Comparison of ENCODE assay signal across 17 cellular contexts in genomic region chr12:53483979-53484377, GRCh38. TPM values are rescaled to one million over a fixed set of nuclear protein-coding genes. Genes with fewer than 3 reads are reported as not detected.
A peak's percentile ranks its signal among the peaks of the same experiment; 100 is the strongest.
DNase-seq lines count a peak whose midpoint lies in the region; ATAC-seq and TF ChIP-seq lines count a peak whose summit lies in the region.
"Had no signal": no experiment of that assay in that cellular context is flagged by ENCODE, and none has a peak within 500 bp of the region (broad histone marks: within the 10 kb centered on the region; RNA-seq: fewer than 3 reads in every experiment).

No MANE protein-coding gene starts in this region.

- no peaks in the 10 kb centered on the region for H3K9me3 Mint-ChIP-seq in activated naive CD8-positive, alpha-beta T cell (ENCODE audit: low read depth)
- H3K9me3 Mint-ChIP-seq in naive thymus-derived CD4-positive, alpha-beta T cell = no peaks in the 10 kb centered on the region

- peaks cover 7% of the 10 kb centered on the region for H4K20me1 ChIP-seq in GM23248 (ENCODE audit: insufficient read depth)

- H3K4me2 ChIP-seq in GM23248 (ENCODE audit: unreplicated experiment) = no peak overlapping the region
- H3K4me2 ChIP-seq: BLaER1 had no signal

- POLR2A ChIA-PET in naive thymus-derived CD4-positive, alpha-beta T cell (lab: Charles Lee) = interaction anchor here (0.6 to 5.4 kb wide), 3 partner anchors 11 to 31 kb away, joined by 3 to 47 read pairs (median 3); partner anchors contain the start of genes MAP3K12 and TARBP2

- 89 to 91% methylated on average over 4 of the region's 4 CpGs for WGBS in GM23248 (ENCODE audit: low coverage in 1 of 2, low lambda C conversion rate in 2 of 2, missing lambda C conversion rate in 2 of 2), 2 experiments

- H3K4me1 Mint-ChIP-seq in activated naive CD8-positive, alpha-beta T cell (ENCODE audit: low read depth) = peaks cover 4% of the 10 kb centered on the region
- H3K4me1 Mint-ChIP-seq in naive thymus-derived CD4-positive, alpha-beta T cell = peaks cover 0 to 10% (median 7%) of the 10 kb centered on the region in 7 donors

- DNase-seq in GM23248 = no peak
- no peak for DNase-seq in naive thymus-derived CD4-positive, alpha-beta T cell
- no peak for DNase-seq in Peyer's patch
- DNase-seq in ureter (ENCODE audit: low spot score) = no peak
- DNase-seq: central memory CD4-positive, alpha-beta T cell; GDM1; NCI-H2107 had no signal

- peak overlapping the region; percentile 13 for H3K27ac Mint-ChIP-seq in activated naive CD8-positive, alpha-beta T cell
- peak overlapping the region in 5 of 9 donors; percentile 19 to 87 (median 51) for H3K27ac Mint-ChIP-seq in naive thymus-derived CD4-positive, alpha-beta T cell

- TF ChIP-seq POLR2A in Peyer's patch (IDR thresholded peaks at IDR 0.05) = no peak

- H3K27ac ChIP-seq in C4-2B = peak overlapping the region; percentile 1; the same call in 1 of the 2 replicates
- H3K27ac ChIP-seq in GM23248 = peak overlapping the region; percentile 15; the same call in 1 of the 2 replicates
- H3K27ac ChIP-seq in naive thymus-derived CD4-positive, alpha-beta T cell (ENCODE audit: low read depth, low read length) = no peak overlapping the region
- H3K27ac ChIP-seq in Peyer's patch = peak overlapping the region in 2 of 4 donors; percentile 24 to 53
- H3K27ac ChIP-seq: BLaER1, HL-60, right lobe of liver, SJSA1 had no signal

- H3K27me3 ChIP-seq in GM23248 (replicated peaks; ENCODE audit: insufficient read depth) (no peaks in the 10 kb centered on the region), Peyer's patch (no peaks in the 10 kb centered on the region)
- H3K27me3 ChIP-seq in naive thymus-derived CD4-positive, alpha-beta T cell (ENCODE audit: control insufficient read depth in 2 of 2, insufficient read depth in 2 of 2, low read length in 2 of 2) = no peaks in the 10 kb centered on the region
- H3K27me3 ChIP-seq: right lobe of liver, SJSA1 had no signal

- H3K4me3 Mint-ChIP-seq in activated naive CD8-positive, alpha-beta T cell = no peak overlapping the region
- H3K4me3 Mint-ChIP-seq in naive thymus-derived CD4-positive, alpha-beta T cell = no peak overlapping the region

- H3K4me1 ChIP-seq in GM23248 (ENCODE audit: insufficient read depth) = peaks cover 28% of the 10 kb centered on the region
- no peaks in the 10 kb centered on the region for H3K4me1 ChIP-seq in naive thymus-derived CD4-positive, alpha-beta T cell (ENCODE audit: control insufficient read depth in 2 of 2, insufficient read depth in 2 of 2, low read length in 2 of 2)
- H3K4me1 ChIP-seq in Peyer's patch = peaks cover 0 to 19% (median 2%) of the 10 kb centered on the region in 4 donors
- H3K4me1 ChIP-seq: right lobe of liver had no signal

- no peak overlapping the region for H2AFZ ChIP-seq in GM23248

- no peak overlapping the region for H3K9ac ChIP-seq in GM23248
- H3K9ac ChIP-seq: BLaER1 had no signal

- peaks cover 39% of the 10 kb centered on the region for H3K36me3 ChIP-seq in GM23248 (ENCODE audit: low read depth)
- peaks cover 8 to 82% (median 11%) of the 10 kb centered on the region in 3 experiments for H3K36me3 ChIP-seq in naive thymus-derived CD4-positive, alpha-beta T cell (ENCODE audit: control insufficient read depth in 2 of 3, insufficient read depth in 3 of 3, low read length in 3 of 3)
- H3K36me3 ChIP-seq in Peyer's patch = peaks cover 0 to 69% (median 0%) of the 10 kb centered on the region in 3 donors

- ATAC-seq in naive thymus-derived CD4-positive, alpha-beta T cell = no peak
- no peak for ATAC-seq in HG02840 (IDR thresholded peaks at IDR 0.05; ENCODE audit: low FRiP score, unreplicated experiment)
- no peak for ATAC-seq in GM18861 (IDR thresholded peaks at IDR 0.05; ENCODE audit: unreplicated experiment)

- H3K36me3 Mint-ChIP-seq in activated naive CD8-positive, alpha-beta T cell = peaks cover 2% of the 10 kb centered on the region
- H3K36me3 Mint-ChIP-seq in naive thymus-derived CD4-positive, alpha-beta T cell = peaks cover 0 to 28% (median 4%) of the 10 kb centered on the region in 5 donors

- in situ Hi-C loops in GM23248 (cut with MboI) = no loop called here

- TF ChIP-seq CTCF in C4-2B (conservative IDR thresholded peaks at IDR 0.05) (no peak), Peyer's patch (IDR thresholded peaks at IDR 0.05) (no peak)

- peaks cover 14% of the 10 kb centered on the region for H3K79me2 ChIP-seq in GM23248 (ENCODE audit: insufficient read depth)

- H3K4me3 ChIP-seq in GM23248 = no peak overlapping the region
- H3K4me3 ChIP-seq in naive thymus-derived CD4-positive, alpha-beta T cell (ENCODE audit: low read length) = no peak overlapping the region
- no peak overlapping the region for H3K4me3 ChIP-seq in Peyer's patch
- H3K4me3 ChIP-seq: BLaER1, right lobe of liver, SJSA1 had no signal

- CTCF ChIA-PET in naive thymus-derived CD4-positive, alpha-beta T cell (lab: Charles Lee) = interaction anchor here (0.9 to 1.3 kb wide), 2 partner anchors 10 to 25 kb away, joined by 3 to 4 read pairs; no protein-coding TSS in a partner anchor

- H3K27me3 Mint-ChIP-seq in activated naive CD8-positive, alpha-beta T cell = no peaks in the 10 kb centered on the region
- H3K27me3 Mint-ChIP-seq in naive thymus-derived CD4-positive, alpha-beta T cell = no peaks in the 10 kb centered on the region

- peaks cover 51% of the 10 kb centered on the region for H3F3A ChIP-seq in GM23248 (ENCODE audit: insufficient read depth)

- H3K9me3 ChIP-seq in GM23248 (ENCODE audit: low read depth) = no peaks in the 10 kb centered on the region
- no peaks in the 10 kb centered on the region for H3K9me3 ChIP-seq in naive thymus-derived CD4-positive, alpha-beta T cell (ENCODE audit: control insufficient read depth in 2 of 3, low read length in 3 of 3)
- no peaks in the 10 kb centered on the region for H3K9me3 ChIP-seq in Peyer's patch
- H3K9me3 ChIP-seq: BLaER1, right lobe of liver, SJSA1 had no signal

- H3K9me2 ChIP-seq in GM23248 (ENCODE audit: insufficient read depth) = no peaks in the 10 kb centered on the region

- intact Hi-C loops in naive thymus-derived CD4-positive, alpha-beta T cell (cut with micrococcal nuclease) = no loop called here

RNA-seq across cellular contexts. Expression of gene MAP3K12, which starts 15.3 kb away (rescaled TPM):
- total RNA-seq in GM23248 (2014; rRNA removed; shearing (Covaris generic)) = 36.5 and 37.4 TPM in 2 replicates
- polyA plus RNA-seq in GM23248 (2016; fragmentation: Nextera tagmentation; extraction: Ambion mirVana) = 8.7 and 10.4 TPM in 2 replicates
- 10 to 100 TPM; 21.8 to 29.7 (median 23.0) TPM for total RNA-seq in naive thymus-derived CD4-positive, alpha-beta T cell
- 1 to 10 TPM; 4.9 to 6.6 TPM for polyA plus RNA-seq in naive thymus-derived CD4-positive, alpha-beta T cell
- 10 to 100 TPM in 3 of 4 donors, 1 to 10 TPM in 1; 6.5 to 44.6 (median 11.6) TPM for total RNA-seq in Peyer's patch
- total RNA-seq in ureter = 19.9 TPM

RNA-seq across cellular contexts. Expression of gene TARBP2, which starts 17.1 kb away (rescaled TPM):
- 40.1 and 54.1 TPM in 2 replicates for total RNA-seq in GM23248 (2014; rRNA removed; shearing (Covaris generic))
- 32.1 and 36.0 TPM in 2 replicates for polyA plus RNA-seq in GM23248 (2016; fragmentation: Nextera tagmentation; extraction: Ambion mirVana)
- total RNA-seq in naive thymus-derived CD4-positive, alpha-beta T cell = 10 to 100 TPM; 25.1 to 45.2 (median 40.7) TPM
- polyA plus RNA-seq in naive thymus-derived CD4-positive, alpha-beta T cell = 10 to 100 TPM; 30.9 to 34.2 TPM
- 10 to 100 TPM; 25.7 to 30.3 (median 27.2) TPM for total RNA-seq in Peyer's patch
- 38.3 TPM for total RNA-seq in ureter

RNA-seq across cellular contexts. Expression of gene NPFF, which starts 23.3 kb away (rescaled TPM):
- not detected in 2 replicates for total RNA-seq in GM23248 (2014; rRNA removed; shearing (Covaris generic))
- polyA plus RNA-seq in GM23248 (2016; fragmentation: Nextera tagmentation; extraction: Ambion mirVana) = not detected in 2 replicates
- not detected for total RNA-seq in naive thymus-derived CD4-positive, alpha-beta T cell
- polyA plus RNA-seq in naive thymus-derived CD4-positive, alpha-beta T cell = not detected
- total RNA-seq in Peyer's patch (not detected), ureter (not detected)
- total RNA-seq: endothelial cell of umbilical vein, H7, right lobe of liver, SJSA1 had no signal
- polyA plus RNA-seq: endothelial cell of umbilical vein had no signal

RNA-seq across cellular contexts. Expression of gene PCBP2, which starts 32.1 kb away (rescaled TPM):
- 143 TPM in 2 replicates for total RNA-seq in GM23248 (2014; rRNA removed; shearing (Covaris generic))
- polyA plus RNA-seq in GM23248 (2016; fragmentation: Nextera tagmentation; extraction: Ambion mirVana) = 94.3 and 100 TPM in 2 replicates
- 1,000 to 10,000 TPM in 2 of 5 experiments, 100 to 1,000 TPM in 3; 737 to 1,110 (median 928) TPM for total RNA-seq in naive thymus-derived CD4-positive, alpha-beta T cell
- polyA plus RNA-seq in naive thymus-derived CD4-positive, alpha-beta T cell = 100 to 1,000 TPM; 148 to 158 TPM
- 100 to 1,000 TPM; 384 to 549 (median 500) TPM for total RNA-seq in Peyer's patch
- 675 TPM for total RNA-seq in ureter

RNA-seq across cellular contexts. Expression of gene PRR13, which starts 42.4 kb away (rescaled TPM):
- 35.3 and 42.4 TPM in 2 replicates for total RNA-seq in GM23248 (2014; rRNA removed; shearing (Covaris generic))
- polyA plus RNA-seq in GM23248 (2016; fragmentation: Nextera tagmentation; extraction: Ambion mirVana) = 217 and 221 TPM in 2 replicates
- 100 to 1,000 TPM; 147 to 215 (median 201) TPM for total RNA-seq in naive thymus-derived CD4-positive, alpha-beta T cell
- 100 to 1,000 TPM; 493 to 529 TPM for polyA plus RNA-seq in naive thymus-derived CD4-positive, alpha-beta T cell
- total RNA-seq in Peyer's patch (100 to 1,000 TPM; 160 to 541 (median 423) TPM), ureter (210 TPM)
